Comparison of ENCODE assay signal across 35 cellular contexts in the genomic region with DNA sequence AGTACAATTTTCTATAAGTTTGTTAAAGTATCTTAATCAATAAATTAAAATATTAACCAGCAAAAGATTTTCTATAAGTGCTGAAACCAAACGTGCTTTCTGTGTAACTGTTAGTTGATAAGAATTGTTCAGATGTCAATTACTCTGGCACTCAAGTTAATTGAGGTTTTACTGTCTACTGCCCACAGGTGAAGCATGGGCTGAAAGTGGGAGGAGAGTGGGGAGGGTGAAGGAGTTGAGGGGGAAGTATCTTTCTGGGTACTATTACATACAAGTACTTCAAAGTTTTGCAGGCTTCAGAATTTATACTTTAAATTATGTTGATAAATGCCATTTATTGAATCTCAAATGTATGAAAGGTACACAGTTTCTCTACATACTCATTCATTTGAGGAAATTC. TPM values are rescaled to one million over a fixed set of nuclear protein-coding genes. Genes with fewer than 3 reads are reported as not detected.
DNase-seq lines count a peak whose midpoint lies in the region; ATAC-seq and TF ChIP-seq lines count a peak whose summit lies in the region.
"Had no signal": no experiment of that assay in that cellular context is flagged by ENCODE, and none has a peak within 500 bp of the region (broad histone marks: within the 10 kb centered on the region; RNA-seq: fewer than 3 reads in every experiment).

No MANE protein-coding gene starts in this region.

- no peak overlapping the region for H3K27ac Mint-ChIP-seq in neural progenitor cell
- H3K27ac Mint-ChIP-seq: activated CD4-positive, alpha-beta memory T cell treated with anti-CD3 and anti-CD28 coated beads, Interleukin-2, amount 10 ng/mL, durations not matched to agents 7 days and 5 days; activated naive CD4-positive, alpha-beta T cell treated with anti-CD3 and anti-CD28 coated beads, Interleukin-2, amount 50 U/mL, for 24 hours; effector memory CD8-positive, alpha-beta T cell; IgD-negative memory B cell; progenitor cell of endocrine pancreas had no signal

- H3K36me3 Mint-ChIP-seq in neural progenitor cell = no peaks in the 10 kb centered on the region
- H3K36me3 Mint-ChIP-seq: activated naive CD4-positive, alpha-beta T cell treated with anti-CD3 and anti-CD28 coated beads, Interleukin-2, amount 50 U/mL, for 24 hours; IgD-negative memory B cell had no signal

- no peaks in the 10 kb centered on the region for H3K36me3 ChIP-seq in Loucy (ENCODE audit: insufficient read depth, low read length)
- H3K36me3 ChIP-seq in brain microvascular endothelial cell (replicated peaks) = no peaks in the 10 kb centered on the region
- no peaks in the 10 kb centered on the region for H3K36me3 ChIP-seq in smooth muscle cell (ENCODE audit: low read depth)
- H3K36me3 ChIP-seq in neural progenitor cell = no peaks in the 10 kb centered on the region
- H3K36me3 ChIP-seq: MG63, neutrophil, sigmoid colon, SJCRH30, suprapubic skin had no signal

- no peak overlapping the region for H3K4me3 Mint-ChIP-seq in neural progenitor cell
- H3K4me3 Mint-ChIP-seq: activated CD4-positive, alpha-beta memory T cell treated with anti-CD3 and anti-CD28 coated beads, Interleukin-2, amount 10 ng/mL, durations not matched to agents 7 days and 5 days; activated naive CD4-positive, alpha-beta T cell treated with anti-CD3 and anti-CD28 coated beads, Interleukin-2, amount 50 U/mL, for 24 hours; effector memory CD8-positive, alpha-beta T cell; IgD-negative memory B cell had no signal

- TF ChIP-seq CTCF in Loucy (conservative IDR thresholded peaks at IDR 0.05; ENCODE audit: low read length) (no peak), brain microvascular endothelial cell (IDR thresholded peaks at IDR 0.05; ENCODE audit: low read depth, low read length, missing control alignments) (no peak), smooth muscle cell (IDR thresholded peaks at IDR 0.05; ENCODE audit: borderline replicate concordance, insufficient read depth, poor library complexity, severe bottlenecking) (no peak), neural progenitor cell (IDR thresholded peaks at IDR 0.05) (no peak)

- H3K4me1 ChIP-seq in Loucy (ENCODE audit: insufficient read depth, low read length, poor library complexity, severe bottlenecking) (peaks cover 43% of the 10 kb centered on the region), smooth muscle cell (ENCODE audit: low read depth) (no peaks in the 10 kb centered on the region), neural progenitor cell (no peaks in the 10 kb centered on the region)
- H3K4me1 ChIP-seq: sigmoid colon, suprapubic skin had no signal

- peak overlapping the region; percentile 69 for H3K4me2 ChIP-seq in Loucy (ENCODE audit: low read depth, low read length, poor library complexity, severe bottlenecking)
- H3K4me2 ChIP-seq in smooth muscle cell = peak overlapping the region; percentile 32
- H3K4me2 ChIP-seq in neural progenitor cell = no peak overlapping the region
- H3K4me2 ChIP-seq: hepatocyte had no signal

- 49% methylated on average over 1 of the region's 1 CpG for WGBS in smooth muscle cell (ENCODE audit: low lambda C conversion rate)

- no peaks in the 10 kb centered on the region for H3K9me2 ChIP-seq in Loucy (replicated peaks; ENCODE audit: low read depth, low read length)

- no peaks in the 10 kb centered on the region for H3K27me3 Mint-ChIP-seq in neural progenitor cell (ENCODE audit: insufficient read depth, low read depth)
- H3K27me3 Mint-ChIP-seq: activated CD4-positive, alpha-beta memory T cell treated with anti-CD3 and anti-CD28 coated beads, Interleukin-2, amount 10 ng/mL, durations not matched to agents 7 days and 5 days; effector memory CD8-positive, alpha-beta T cell; IgD-negative memory B cell had no signal

- H3K27me3 ChIP-seq in Loucy (ENCODE audit: insufficient read depth, low read length, poor library complexity, severe bottlenecking) = no peaks in the 10 kb centered on the region
- H3K27me3 ChIP-seq in brain microvascular endothelial cell (replicated peaks) = no peaks in the 10 kb centered on the region
- no peaks in the 10 kb centered on the region for H3K27me3 ChIP-seq in smooth muscle cell (ENCODE audit: low read depth)
- no peaks in the 10 kb centered on the region for H3K27me3 ChIP-seq in neural progenitor cell
- H3K27me3 ChIP-seq: hepatocyte, MG63, neutrophil, sigmoid colon, SJCRH30, suprapubic skin had no signal

- no peak overlapping the region for H2AFZ ChIP-seq in Loucy (ENCODE audit: low read length)
- no peak overlapping the region for H2AFZ ChIP-seq in smooth muscle cell (ENCODE audit: low read depth)
- H2AFZ ChIP-seq in neural progenitor cell (replicated peaks) = no peak overlapping the region
- H2AFZ ChIP-seq: hepatocyte had no signal

- H3K9me3 ChIP-seq in Loucy (ENCODE audit: insufficient read depth, low read depth, low read length) (no peaks in the 10 kb centered on the region), smooth muscle cell (replicated peaks; ENCODE audit: low read depth) (no peaks in the 10 kb centered on the region), neural progenitor cell (ENCODE audit: low read depth) (no peaks in the 10 kb centered on the region)
- H3K9me3 ChIP-seq: MG63, neutrophil, sigmoid colon, SJCRH30, suprapubic skin had no signal

- ATAC-seq in GM21717 (IDR thresholded peaks at IDR 0.05; ENCODE audit: unreplicated experiment) = no peak
- ATAC-seq: effector memory CD8-positive, alpha-beta T cell; left lobe of liver had no signal

- DNase-seq in NCI-H1105 treated with DMSO at 0.1 percent for 48 hours (lab: John Stamatoyannopoulos, UW) = peak; percentile 8
- DNase-seq in NCI-H1105 (lab: John Stamatoyannopoulos, UW) = no peak
- DNase-seq in brain microvascular endothelial cell = no peak
- no peak for DNase-seq in smooth muscle cell (lab: John Stamatoyannopoulos, UW; ENCODE audit: unreplicated experiment)
- no peak for DNase-seq in neural progenitor cell (ENCODE audit: low spot score)
- no peak for DNase-seq in SW480 (ENCODE audit: low spot score)
- DNase-seq: 8988T; activated CD4-positive, alpha-beta memory T cell treated with anti-CD3 and anti-CD28 coated beads, Interleukin-2, amount 10 ng/mL, durations not matched to agents 7 days and 5 days; activated CD4-positive, CD25-positive, alpha-beta regulatory T cell treated with anti-CD3 and anti-CD28 coated beads, Interleukin-2, amount 50 U/mL, for 72 hours; activated CD8-positive, alpha-beta memory T cell treated with anti-CD3 and anti-CD28 coated beads, Interleukin-2, amount 50 U/mL, for 48 hours; amygdala; DMS53; effector memory CD8-positive, alpha-beta T cell; H7; mesendoderm; MG63; NCI-H146; NCI-H524 treated with DMSO at 0.1 percent for 48 hours; sigmoid colon; SJCRH30; stimulated activated CD4-positive, alpha-beta T cell treated with anti-CD3 and anti-CD28 coated beads, Interleukin-15, amount 100 ng/mL, for 24 hours; stimulated activated naive CD4-positive, alpha-beta T cell had no signal

- H3F3A ChIP-seq in Loucy (ENCODE audit: low read depth) (peaks cover 10% of the 10 kb centered on the region), smooth muscle cell (ENCODE audit: low read depth) (no peaks in the 10 kb centered on the region), neural progenitor cell (ENCODE audit: low read depth) (no peaks in the 10 kb centered on the region)

- H3K9ac ChIP-seq in Loucy (ENCODE audit: low read depth, low read length, poor library complexity, severe bottlenecking) (no peak overlapping the region), smooth muscle cell (ENCODE audit: low read depth) (peak overlapping the region; percentile 63), neural progenitor cell (no peak overlapping the region)

- H3K27ac ChIP-seq in brain microvascular endothelial cell (peak overlapping the region; percentile 28), smooth muscle cell (ENCODE audit: low read depth) (peak overlapping the region; percentile 91), neural progenitor cell (no peak overlapping the region)
- H3K27ac ChIP-seq: coronary artery, sigmoid colon, SJCRH30, suprapubic skin had no signal

- peak overlapping the region; percentile 5 for H3K4me3 ChIP-seq in Loucy (ENCODE audit: low read length, poor library complexity, severe bottlenecking)
- no peak overlapping the region for H3K4me3 ChIP-seq in brain microvascular endothelial cell (ENCODE audit: low read depth, low read length)
- H3K4me3 ChIP-seq in smooth muscle cell = no peak overlapping the region
- H3K4me3 ChIP-seq in neural progenitor cell = no peak overlapping the region
- H3K4me3 ChIP-seq: coronary artery, hepatocyte, MG63, sigmoid colon, SJCRH30, suprapubic skin had no signal

- no peaks in the 10 kb centered on the region for H3K4me1 Mint-ChIP-seq in neural progenitor cell
- H3K4me1 Mint-ChIP-seq: activated CD4-positive, alpha-beta memory T cell treated with anti-CD3 and anti-CD28 coated beads, Interleukin-2, amount 10 ng/mL, durations not matched to agents 7 days and 5 days; activated naive CD4-positive, alpha-beta T cell treated with anti-CD3 and anti-CD28 coated beads, Interleukin-2, amount 50 U/mL, for 24 hours; IgD-negative memory B cell had no signal

- H3K9me3 Mint-ChIP-seq in neural progenitor cell = no peaks in the 10 kb centered on the region
- H3K9me3 Mint-ChIP-seq: activated CD4-positive, alpha-beta memory T cell treated with anti-CD3 and anti-CD28 coated beads, Interleukin-2, amount 10 ng/mL, durations not matched to agents 7 days and 5 days; activated naive CD4-positive, alpha-beta T cell treated with anti-CD3 and anti-CD28 coated beads, Interleukin-2, amount 50 U/mL, for 24 hours; effector memory CD8-positive, alpha-beta T cell; IgD-negative memory B cell had no signal

- H3K79me2 ChIP-seq in Loucy (ENCODE audit: insufficient read depth, low read length) (no peaks in the 10 kb centered on the region), smooth muscle cell (ENCODE audit: low read depth) (no peaks in the 10 kb centered on the region), neural progenitor cell (ENCODE audit: low read depth) (no peaks in the 10 kb centered on the region)
- H3K79me2 ChIP-seq: hepatocyte had no signal

- in situ Hi-C loops in brain microvascular endothelial cell (cut with HindIII; ENCODE audit: low pct_ligation_motif_present, low sequenced_read_pairs) = no loop called here

- H4K20me1 ChIP-seq in Loucy (ENCODE audit: insufficient read depth, low read length, poor library complexity, severe bottlenecking) (no peaks in the 10 kb centered on the region), smooth muscle cell (ENCODE audit: low read depth) (no peaks in the 10 kb centered on the region), neural progenitor cell (ENCODE audit: low read depth) (no peaks in the 10 kb centered on the region)

RNA-seq across cellular contexts. Expression of a gene that starts 19.1 kb away (rescaled TPM):
- total RNA-seq in smooth muscle cell (0.63 and 1.6 TPM in 2 replicates), neural progenitor cell (ENCODE audit: low replicate concordance) (1.5 and 2.0 TPM in 2 replicates)
- 3.2 and 5.6 TPM in 2 replicates for polyA plus RNA-seq in smooth muscle cell
- total RNA-seq: activated CD4-positive, alpha-beta memory T cell treated with anti-CD3 and anti-CD28 coated beads, Interleukin-2, amount 10 ng/mL, durations not matched to agents 7 days and 5 days; left lobe of liver; ureter had no signal
- polyA plus RNA-seq: IgD-negative memory B cell had no signal

RNA-seq across cellular contexts. Expression of a gene that starts 41.4 kb away (rescaled TPM):
- 11.3 and 16.1 TPM in 2 replicates for total RNA-seq in smooth muscle cell
- polyA plus RNA-seq in smooth muscle cell = 15.2 and 26.1 TPM in 2 replicates
- total RNA-seq in neural progenitor cell (ENCODE audit: low replicate concordance) = 0.15 TPM in 1 of 2 replicates, not detected in the other
- total RNA-seq: activated CD4-positive, alpha-beta memory T cell treated with anti-CD3 and anti-CD28 coated beads, Interleukin-2, amount 10 ng/mL, durations not matched to agents 7 days and 5 days; H7; T-helper 1 cell treated with Interleukin-12 subunit alpha and Interleukin-12 subunit beta and Interleukin-4 antibody, amounts not matched to agents 30 ng/mL and 1 ng/mL, for 36 hours had no signal
- polyA plus RNA-seq: IgD-negative memory B cell had no signal

RNA-seq across cellular contexts. Expression of a gene that starts 59.1 kb away (rescaled TPM):
- total RNA-seq in smooth muscle cell = 2.8 and 3.7 TPM in 2 replicates
- polyA plus RNA-seq in smooth muscle cell = 2.5 and 4.2 TPM in 2 replicates
- 0.12 and 0.15 TPM in 2 replicates for total RNA-seq in neural progenitor cell (ENCODE audit: low replicate concordance)
- total RNA-seq: activated CD4-positive, alpha-beta memory T cell treated with anti-CD3 and anti-CD28 coated beads, Interleukin-2, amount 10 ng/mL, durations not matched to agents 7 days and 5 days; frontal cortex; left lobe of liver; sigmoid colon; SJCRH30; suprapubic skin; T-helper 1 cell treated with Interleukin-12 subunit alpha and Interleukin-12 subunit beta and Interleukin-4 antibody, amounts not matched to agents 30 ng/mL and 1 ng/mL, for 36 hours; ureter had no signal

Comparison
In these comparisons a context has a peak if more than half of its experiments do, and no peak if none do; other contexts are left out.
1. RNA of a gene that starts 41.4 kb away (total RNA-seq): 11.3 to 16.1 TPM in smooth muscle cell; 0.15 TPM in neural progenitor cell; every median in the first group is over 10 times any median in the second.